Comparison of ENCODE assay signal across 1 cellular context in the genomic region with DNA sequence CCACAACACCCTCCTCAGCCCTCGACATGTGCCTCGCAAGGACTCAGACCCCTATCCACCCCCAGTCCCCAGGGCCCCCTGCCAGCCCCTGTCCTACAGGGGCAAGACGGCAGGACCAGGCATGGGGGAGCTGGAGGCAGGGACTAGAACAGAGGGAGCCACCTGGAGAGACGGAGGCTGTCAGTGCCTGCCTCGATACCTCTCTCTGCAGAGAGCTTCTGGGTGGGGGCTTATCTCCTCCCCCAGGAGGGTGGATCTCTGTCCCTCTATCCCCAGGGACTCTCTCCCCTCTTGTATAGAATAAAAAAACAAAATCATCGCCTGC.
TF ChIP-seq lines count a peak whose summit lies in the region.

No MANE protein-coding gene starts in this region.

TF ChIP-seq in HepG2, 621 proteins besides CTCF, POLR2A, EP300 and RAD21:
- TF ChIP-seq MYC (CRISPR knock-in tag; IDR thresholded peaks at IDR 0.05; ENCODE audit: borderline replicate concordance) (0 out of 2 replicates have a peak, but pooled peaks have one; percentile 27), CBFB (CRISPR knock-in tag; IDR thresholded peaks at IDR 0.05) (no peak)
- TF ChIP-seq, protein P1, sequence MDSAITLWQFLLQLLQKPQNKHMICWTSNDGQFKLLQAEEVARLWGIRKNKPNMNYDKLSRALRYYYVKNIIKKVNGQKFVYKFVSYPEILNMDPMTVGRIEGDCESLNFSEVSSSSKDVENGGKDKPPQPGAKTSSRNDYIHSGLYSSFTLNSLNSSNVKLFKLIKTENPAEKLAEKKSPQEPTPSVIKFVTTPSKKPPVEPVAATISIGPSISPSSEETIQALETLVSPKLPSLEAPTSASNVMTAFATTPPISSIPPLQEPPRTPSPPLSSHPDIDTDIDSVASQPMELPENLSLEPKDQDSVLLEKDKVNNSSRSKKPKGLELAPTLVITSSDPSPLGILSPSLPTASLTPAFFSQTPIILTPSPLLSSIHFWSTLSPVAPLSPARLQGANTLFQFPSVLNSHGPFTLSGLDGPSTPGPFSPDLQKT (CRISPR knock-in tag; IDR thresholded peaks at IDR 0.05; ENCODE audit: borderline replicate concordance), result 0 out of 2 replicates have a peak, but pooled peaks have one; percentile 13
